In the genomic region with DNA sequence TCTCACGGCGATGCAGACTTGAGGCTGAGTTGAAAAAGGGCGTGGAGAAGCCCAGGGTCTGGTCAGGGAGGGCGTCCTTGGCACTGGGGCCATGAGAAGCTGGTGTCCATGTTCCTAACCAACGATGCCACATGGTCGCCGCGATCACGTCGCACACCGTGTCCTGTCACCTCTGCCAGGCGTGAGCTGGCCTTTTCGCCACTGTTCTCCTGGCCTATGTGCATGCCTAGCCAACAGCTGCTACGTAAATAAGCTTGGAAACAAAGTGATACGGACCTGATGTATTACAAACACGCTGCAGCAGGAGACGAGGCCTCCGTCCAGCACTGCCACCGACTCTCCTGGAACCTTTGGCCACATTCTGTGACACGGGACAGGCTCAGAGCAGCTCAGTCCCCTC, we compare ENCODE assay signal across 16 cellular contexts. TPM values are rescaled to one million over a fixed set of nuclear protein-coding genes. Genes with fewer than 3 reads are reported as not detected.
DNase-seq lines count a peak whose midpoint lies in the region; ATAC-seq and TF ChIP-seq lines count a peak whose summit lies in the region.
"Had no signal": no experiment of that assay in that cellular context is flagged by ENCODE, and none has a peak within 500 bp of the region (broad histone marks: within the 10 kb centered on the region; RNA-seq: fewer than 3 reads in every experiment).

No MANE protein-coding gene starts in this region.

- no peaks in the 10 kb centered on the region for H4K20me1 ChIP-seq in neural progenitor cell (ENCODE audit: low read depth)
- H4K20me1 ChIP-seq: BLaER1 had no signal

- H3K27me3 Mint-ChIP-seq in neural progenitor cell (ENCODE audit: insufficient read depth, low read depth) = no peaks in the 10 kb centered on the region
- peaks cover 0 to 1% of the 10 kb centered on the region in 2 donors for H3K27me3 Mint-ChIP-seq in CD4-positive, alpha-beta memory T cell

- peaks cover 15% of the 10 kb centered on the region for H3K4me1 Mint-ChIP-seq in neural progenitor cell
- H3K4me1 Mint-ChIP-seq in CD4-positive, alpha-beta memory T cell = no peaks in the 10 kb centered on the region

- H3K9ac ChIP-seq in neural progenitor cell = no peak overlapping the region
- H3K9ac ChIP-seq: BLaER1 had no signal

- no peak for TF ChIP-seq CTCF in neural progenitor cell (IDR thresholded peaks at IDR 0.05)
- no peak for TF ChIP-seq CTCF in transverse colon (IDR thresholded peaks at IDR 0.05)

- peak; percentile 5 for DNase-seq in NCI-H82 (lab: John Stamatoyannopoulos, UW)
- no peak for DNase-seq in NCI-H82 treated with DMSO at 0.1 percent for 48 hours (lab: John Stamatoyannopoulos, UW; ENCODE audit: unreplicated experiment)
- DNase-seq in left colon = no peak
- no peak for DNase-seq in neural progenitor cell (ENCODE audit: low spot score)
- no peak for DNase-seq in transverse colon
- no peak for DNase-seq in SK-N-DZ (ENCODE audit: low spot score)
- DNase-seq in activated CD4-positive, alpha-beta T cell treated with anti-CD3 and anti-CD28 coated beads, Interleukin-2, amount 50 U/mL, for 4 hours = no peak
- no peak for DNase-seq in CD4-positive, alpha-beta memory T cell
- DNase-seq: 8988T, DMS 273 treated with DMSO at 0.1 percent for 48 hours, H9, Kasumi-1, NCI-H187 treated with DMSO at 0.1 percent for 48 hours, NCI-H446 treated with DMSO at 0.1 percent for 48 hours, SHP77 treated with DMSO at 0.1 percent for 48 hours had no signal

- no peak for TF ChIP-seq EP300 in transverse colon (IDR thresholded peaks at IDR 0.05; ENCODE audit: low read depth)

- peaks cover 6% of the 10 kb centered on the region for H3K36me3 Mint-ChIP-seq in neural progenitor cell
- peaks cover 0 to under 1% of the 10 kb centered on the region in 2 donors for H3K36me3 Mint-ChIP-seq in CD4-positive, alpha-beta memory T cell

- H3K4me3 ChIP-seq in neural progenitor cell (no peak overlapping the region), transverse colon (no peak overlapping the region)
- no peak overlapping the region for H3K4me3 ChIP-seq in CD4-positive, alpha-beta memory T cell (ENCODE audit: low read length in 2 of 2)
- H3K4me3 ChIP-seq: BLaER1 had no signal

- TF ChIP-seq POLR2A in transverse colon (IDR thresholded peaks at IDR 0.05) = no peak

- peaks cover 37% of the 10 kb centered on the region for H3F3A ChIP-seq in neural progenitor cell (ENCODE audit: low read depth)

- H3K36me3 ChIP-seq in neural progenitor cell = no peaks in the 10 kb centered on the region
- peaks cover 0 to 3% (median 0%) of the 10 kb centered on the region in 4 donors for H3K36me3 ChIP-seq in transverse colon
- H3K36me3 ChIP-seq in CD4-positive, alpha-beta memory T cell (ENCODE audit: insufficient read depth, low read length) = no peaks in the 10 kb centered on the region

- no peak overlapping the region for H3K4me3 Mint-ChIP-seq in neural progenitor cell
- H3K4me3 Mint-ChIP-seq in CD4-positive, alpha-beta memory T cell = no peak overlapping the region
- H3K4me3 Mint-ChIP-seq: H9 had no signal

- CTCF ChIA-PET in CD4-positive, alpha-beta memory T cell (lab: Charles Lee; ENCODE audit: partially characterized antibody) = no interaction called here

- no peaks in the 10 kb centered on the region for H3K79me2 ChIP-seq in neural progenitor cell (ENCODE audit: low read depth)

- no peak overlapping the region for H2AFZ ChIP-seq in neural progenitor cell (replicated peaks)

- peaks cover 31% of the 10 kb centered on the region for H3K4me1 ChIP-seq in neural progenitor cell
- peaks cover 0 to 12% (median 3%) of the 10 kb centered on the region in 4 donors for H3K4me1 ChIP-seq in transverse colon
- no peaks in the 10 kb centered on the region for H3K4me1 ChIP-seq in CD4-positive, alpha-beta memory T cell (ENCODE audit: insufficient read depth, low read length)

- peak; percentile 3 for ATAC-seq in left colon

- H3K27ac ChIP-seq in neural progenitor cell (no peak overlapping the region), transverse colon (peak overlapping the region; percentile 4 to 56 (median 28))
- H3K27ac ChIP-seq in CD4-positive, alpha-beta memory T cell (ENCODE audit: low read depth, low read length) = no peak overlapping the region
- H3K27ac ChIP-seq: BLaER1 had no signal

- POLR2A ChIA-PET in CD4-positive, alpha-beta memory T cell (lab: Charles Lee; ENCODE audit: partially characterized antibody) = no interaction called here

- in situ Hi-C loops in transverse colon (cut with MboI; ENCODE audit: low pct_ligation_motif_present in 1 of 4, low pct_unique_long_range_greater_than_20kb in 1 of 4, low sequenced_read_pairs in 3 of 4) = no loop called here

- H3K27ac Mint-ChIP-seq in neural progenitor cell = peak overlapping the region; percentile 84
- no peak overlapping the region for H3K27ac Mint-ChIP-seq in CD4-positive, alpha-beta memory T cell

- no peaks in the 10 kb centered on the region for H3K27me3 ChIP-seq in neural progenitor cell
- no peaks in the 10 kb centered on the region for H3K27me3 ChIP-seq in transverse colon
- H3K27me3 ChIP-seq in CD4-positive, alpha-beta memory T cell (ENCODE audit: insufficient read depth, low read length) = no peaks in the 10 kb centered on the region
- H3K27me3 ChIP-seq: BLaER1 had no signal

- no peak overlapping the region for H3K4me2 ChIP-seq in neural progenitor cell
- H3K4me2 ChIP-seq: BLaER1 had no signal

- no peaks in the 10 kb centered on the region for H3K9me3 ChIP-seq in neural progenitor cell (ENCODE audit: low read depth)
- no peaks in the 10 kb centered on the region for H3K9me3 ChIP-seq in transverse colon
- H3K9me3 ChIP-seq in CD4-positive, alpha-beta memory T cell (ENCODE audit: control insufficient read depth in 1 of 2, low read length in 2 of 2) = no peaks in the 10 kb centered on the region

- H3K9me3 Mint-ChIP-seq in neural progenitor cell = peaks cover 10% of the 10 kb centered on the region
- H3K9me3 Mint-ChIP-seq in CD4-positive, alpha-beta memory T cell = no peaks in the 10 kb centered on the region

- 67 to 88% methylated on average over 3 to 20 of the region's 20 CpGs for WGBS in transverse colon (ENCODE audit: low coverage in 1 of 2), 2 donors

- intact Hi-C loops in left colon (cut with DNase I, micrococcal nuclease) (no loop called here), transverse colon (cut with DNase I; ENCODE audit: low total_unique reads) (no loop called here)
- intact Hi-C loops in CD4-positive, alpha-beta memory T cell (cut with micrococcal nuclease) = no loop called here

RNA-seq across cellular contexts. Expression of gene KIF25, which starts 22.0 kb away (rescaled TPM):
- total RNA-seq in left colon = under 1 TPM; 0.22 to 0.27 TPM
- 1.2 and 1.5 TPM in 2 replicates for total RNA-seq in neural progenitor cell (ENCODE audit: low replicate concordance)
- not detected for total RNA-seq in transverse colon
- polyA plus RNA-seq in SK-N-DZ (2014; cell fraction: cytosol; rRNA removed) = 0.17 and 0.28 TPM in 2 replicates
- polyA plus RNA-seq in SK-N-DZ (2014; cell fraction: nucleus; rRNA removed) = 0.76 and 4.6 TPM in 2 replicates
- not detected for total RNA-seq in CD4-positive, alpha-beta memory T cell
- polyA plus RNA-seq in CD4-positive, alpha-beta memory T cell = not detected

Comparison
In these comparisons a context has a peak if more than half of its experiments do, and no peak if none do; other contexts are left out.
1. H3K27ac ChIP-seq: peak in transverse colon (4 of 4); none in neural progenitor cell (single experiment) and CD4-positive, alpha-beta memory T cell (single experiment).